ENCODE assay signal across 10 cellular contexts in genomic region chr19:48630289-48631036, GRCh38. TPM values are rescaled to one million over a fixed set of nuclear protein-coding genes. Genes with fewer than 3 reads are reported as not detected.
A peak's percentile ranks its signal among the peaks of the same experiment; 100 is the strongest.
DNase-seq lines count a peak whose midpoint lies in the region; ATAC-seq and TF ChIP-seq lines count a peak whose summit lies in the region.
"Had no signal": no experiment of that assay in that cellular context is flagged by ENCODE, and none has a peak within 500 bp of the region (broad histone marks: within the 10 kb centered on the region; RNA-seq: fewer than 3 reads in every experiment).

No MANE protein-coding gene starts in this region.

- no peaks in the 10 kb centered on the region for H3K27me3 ChIP-seq in GM23248 (replicated peaks; ENCODE audit: insufficient read depth)
- no peaks in the 10 kb centered on the region for H3K27me3 ChIP-seq in ascending aorta
- no peaks in the 10 kb centered on the region for H3K27me3 ChIP-seq in iPS-20b (ENCODE audit: insufficient read depth, low read length)

- H3K27ac ChIP-seq in GM23248 (no peak overlapping the region), ascending aorta (peak overlapping the region; percentile 79), iPS-20b (ENCODE audit: low read length) (peak overlapping the region; percentile 36)
- H3K27ac ChIP-seq: KMS-11 had no signal

- H4K20me1 ChIP-seq in GM23248 (ENCODE audit: insufficient read depth): no peaks in the 10 kb centered on the region

- intact Hi-C loops in ascending aorta (cut with DNase I): loop anchor here (10.0 kb wide), 2 partner anchors 1044 to 1224 kb away; partner anchors contain the start of genes PRMT1 and PTOV1

- TF ChIP-seq CTCF in ascending aorta (IDR thresholded peaks at IDR 0.05): peak in 2 of 3 experiments; percentile 18 to 48

- H3K79me2 ChIP-seq in GM23248 (ENCODE audit: insufficient read depth): no peaks in the 10 kb centered on the region

- DNase-seq in GM23248: peak; percentile 63
- peak; percentile 51 to 86 for DNase-seq in ascending aorta (ENCODE audit: low spot score in 2 of 2)
- no peak for DNase-seq in skeletal muscle cell (ENCODE audit: low read depth)
- DNase-seq in NCI-H1417 (lab: John Stamatoyannopoulos, UW): no peak
- no peak for DNase-seq in NCI-H187 (lab: John Stamatoyannopoulos, UW)
- no peak for DNase-seq in NOMO-1 treated with DMSO at 0.1 percent for 48 hours (lab: John Stamatoyannopoulos, UW; ENCODE audit: unreplicated experiment)
- DNase-seq: midbrain had no signal

- WGBS in GM23248 (ENCODE audit: low coverage in 1 of 2, low lambda C conversion rate in 2 of 2, missing lambda C conversion rate in 2 of 2), 2 experiments: 32 to 34% methylated on average over 36 to 48 of the region's 48 CpGs

- no peaks in the 10 kb centered on the region for H3K9me3 ChIP-seq in GM23248 (ENCODE audit: low read depth)
- no peaks in the 10 kb centered on the region for H3K9me3 ChIP-seq in ascending aorta
- H3K9me3 ChIP-seq in iPS-20b (ENCODE audit: insufficient read depth, low read depth, low read length): no peaks in the 10 kb centered on the region

- peak overlapping the region; percentile 14 for H3K4me2 ChIP-seq in GM23248 (ENCODE audit: unreplicated experiment)
- H3K4me2 ChIP-seq: KMS-11 had no signal

- H3K36me3 ChIP-seq in GM23248 (ENCODE audit: low read depth): no peaks in the 10 kb centered on the region
- peaks cover 3 to 23% of the 10 kb centered on the region in 2 donors for H3K36me3 ChIP-seq in ascending aorta
- H3K36me3 ChIP-seq in iPS-20b (ENCODE audit: insufficient read depth, low read depth, low read length): no peaks in the 10 kb centered on the region

- no peaks in the 10 kb centered on the region for H3K9me2 ChIP-seq in GM23248 (ENCODE audit: insufficient read depth)

- H3K4me1 ChIP-seq in GM23248 (ENCODE audit: insufficient read depth) (peaks cover 28% of the 10 kb centered on the region), ascending aorta (peaks cover 19 to 36% of the 10 kb centered on the region in 2 donors), iPS-20b (ENCODE audit: insufficient read depth, low read length) (peaks cover 17% of the 10 kb centered on the region; the same call in 1 of the 2 replicates)

- peak overlapping the region; percentile 20; the same call in 1 of the 2 replicates for H3K9ac ChIP-seq in GM23248
- peak overlapping the region; percentile 68; the same call in 1 of the 2 replicates for H3K9ac ChIP-seq in iPS-20b (ENCODE audit: low read depth, low read length)
- H3K9ac ChIP-seq: KMS-11 had no signal

- H2AFZ ChIP-seq in GM23248: no peak overlapping the region

- in situ Hi-C loops in GM23248 (cut with MboI): no loop called here

- peaks cover 12% of the 10 kb centered on the region for H3F3A ChIP-seq in GM23248 (ENCODE audit: insufficient read depth)

- H3K4me3 ChIP-seq in GM23248: no peak overlapping the region
- peak overlapping the region in 1 of 2 donors; percentile 46 for H3K4me3 ChIP-seq in ascending aorta
- peak overlapping the region; percentile 56 for H3K4me3 ChIP-seq in iPS-20b (ENCODE audit: low read length)
- H3K4me3 ChIP-seq in skeletal muscle cell (ENCODE audit: low read depth, low read length): peak overlapping the region; percentile 3

- no peak for ATAC-seq in HG03139 (IDR thresholded peaks at IDR 0.05; ENCODE audit: unreplicated experiment)

RNA-seq across cellular contexts. Expression of gene DBP, which starts 6.7 kb away (rescaled TPM):
- 5.9 and 6.7 TPM in 2 replicates for total RNA-seq in GM23248 (2014; rRNA removed; shearing (Covaris generic))
- polyA plus RNA-seq in GM23248 (2016; fragmentation: Nextera tagmentation; extraction: Ambion mirVana): 3.3 and 3.7 TPM in 2 replicates
- total RNA-seq in ascending aorta: 0.21 TPM

RNA-seq across cellular contexts. Expression of gene SPHK2, which starts 11.2 kb away (rescaled TPM):
- 5.2 and 7.2 TPM in 2 replicates for total RNA-seq in GM23248 (2014; rRNA removed; shearing (Covaris generic))
- polyA plus RNA-seq in GM23248 (2016; fragmentation: Nextera tagmentation; extraction: Ambion mirVana): 9.9 and 11.4 TPM in 2 replicates
- total RNA-seq in ascending aorta: 35.3 TPM

RNA-seq across cellular contexts. Expression of gene RPL18, which starts 11.5 kb away (rescaled TPM):
- 1,266 and 1,345 TPM in 2 replicates for total RNA-seq in GM23248 (2014; rRNA removed; shearing (Covaris generic))
- polyA plus RNA-seq in GM23248 (2016; fragmentation: Nextera tagmentation; extraction: Ambion mirVana): 659 and 663 TPM in 2 replicates
- total RNA-seq in ascending aorta: 2,223 TPM

RNA-seq across cellular contexts. Expression of gene CA11, which starts 15.5 kb away (rescaled TPM):
- 1.1 and 1.6 TPM in 2 replicates for total RNA-seq in GM23248 (2014; rRNA removed; shearing (Covaris generic))
- 2.7 and 3.5 TPM in 2 replicates for polyA plus RNA-seq in GM23248 (2016; fragmentation: Nextera tagmentation; extraction: Ambion mirVana)
- not detected for total RNA-seq in ascending aorta

RNA-seq across cellular contexts. Expression of gene FAM83E, which starts 15.6 kb away (rescaled TPM):
- total RNA-seq in GM23248 (2014; rRNA removed; shearing (Covaris generic)): not detected in 2 replicates
- polyA plus RNA-seq in GM23248 (2016; fragmentation: Nextera tagmentation; extraction: Ambion mirVana): not detected in 2 replicates
- total RNA-seq in ascending aorta: not detected

Comparison
In these comparisons a context has a peak if more than half of its experiments do, and no peak if none do; other contexts are left out.
1. DNase-seq: peak in GM23248 (single experiment) and ascending aorta (2 of 2); none in skeletal muscle cell (single experiment), NCI-H1417 (0 of 3), NCI-H187 (0 of 2) and NOMO-1 treated with DMSO at 0.1 percent for 48 hours (single experiment).